In the genomic region with DNA sequence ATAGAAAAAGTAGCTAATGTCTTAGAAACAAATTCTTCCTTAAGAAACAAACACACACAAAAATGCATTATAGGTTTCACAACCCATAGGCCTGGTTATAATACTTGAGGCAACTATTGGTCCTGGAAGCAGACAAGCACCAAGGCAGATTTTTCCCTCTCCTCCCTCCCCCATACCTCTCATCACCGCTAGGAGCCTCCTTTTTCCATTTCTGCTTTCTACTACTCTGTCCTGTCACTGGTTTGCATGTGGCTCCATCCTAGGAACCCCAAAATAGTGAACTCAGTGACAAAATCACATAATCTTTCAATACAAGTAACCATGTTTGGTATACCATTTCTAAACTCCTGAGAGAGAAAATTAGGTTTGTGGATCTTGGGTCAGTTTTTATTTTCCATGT, we compare ENCODE assay signal across 1 cellular context.
TF ChIP-seq lines count a peak whose summit lies in the region.

No MANE protein-coding gene starts in this region.

TF ChIP-seq in H1, 55 proteins besides CTCF, POLR2A, EP300 and RAD21 (continued from another document):
- TF ChIP-seq SIN3A (conservative IDR thresholded peaks at IDR 0.05 in 1 of 2, IDR thresholded peaks at IDR 0.05 in 1 of 2; ENCODE audit: low read depth in 1 of 2, low read length in 2 of 2) (no peak), MAX (IDR thresholded peaks at IDR 0.05) (no peak), SP2 (IDR thresholded peaks at IDR 0.05; ENCODE audit: low read length) (no peak), POU5F1 (IDR thresholded peaks at IDR 0.05; ENCODE audit: low read depth, low read length) (no peak), BCL11A (IDR thresholded peaks at IDR 0.05; ENCODE audit: low read depth in 2 of 2, low read length in 2 of 2) (no peak), TEAD4 (IDR thresholded peaks at IDR 0.05; ENCODE audit: low read depth, low read length) (no peak), BACH1 (IDR thresholded peaks at IDR 0.05; ENCODE audit: low read length) (no peak), GTF2F1 (IDR thresholded peaks at IDR 0.05; ENCODE audit: borderline replicate concordance, low read depth, low read length) (no peak), JUN (IDR thresholded peaks at IDR 0.05; ENCODE audit: low read depth, low read length) (no peak), SAP30 (IDR thresholded peaks at IDR 0.05; ENCODE audit: insufficient read depth, insufficient replicate concordance, low read length) (no peak), PHF8 (conservative IDR thresholded peaks at IDR 0.05; ENCODE audit: low read depth, low read length) (no peak), USF2 (IDR thresholded peaks at IDR 0.05; ENCODE audit: low read length) (no peak), YY1 (IDR thresholded peaks at IDR 0.05; ENCODE audit: low read depth, low read length) (no peak), TAF7 (optimal IDR thresholded peaks at IDR 0.05; ENCODE audit: borderline replicate concordance, low read depth, low read length) (no peak), E2F6 (IDR thresholded peaks at IDR 0.05) (no peak), SP1 (IDR thresholded peaks at IDR 0.05; ENCODE audit: low read depth, low read length) (no peak)
